ENCODE assay signal across 1 cellular context in the genomic region with DNA sequence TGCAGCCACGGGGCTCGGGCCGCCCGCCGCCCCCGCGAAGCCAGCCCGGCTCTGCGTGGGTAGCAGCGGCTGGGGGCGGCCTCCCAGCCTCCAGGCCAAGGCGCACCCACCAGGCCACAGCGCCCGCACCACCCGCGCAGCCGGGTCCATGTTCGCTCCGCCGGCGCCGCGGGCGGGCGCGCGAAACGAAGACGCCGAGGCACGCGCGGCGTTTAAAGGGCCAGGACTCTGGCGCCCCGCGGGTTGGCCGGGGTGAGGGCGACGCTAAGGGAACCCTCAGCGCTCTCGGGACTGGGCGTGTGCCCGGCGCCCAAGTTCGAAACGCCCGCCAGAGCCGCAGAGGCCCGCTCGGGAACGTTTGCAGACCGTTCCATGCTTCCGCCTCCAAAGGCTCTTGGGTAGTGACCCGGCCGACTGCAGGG.
TF ChIP-seq lines count a peak whose summit lies in the region.

A gene (minus strand): TSS at position 162 of the 422 bp plus-strand sequence. CDS start 12 bp downstream, at position 150.

TF ChIP-seq in GM23338, 12 proteins besides CTCF, POLR2A, EP300 and RAD21 (continued from another document):
- TF ChIP-seq, protein P1, sequence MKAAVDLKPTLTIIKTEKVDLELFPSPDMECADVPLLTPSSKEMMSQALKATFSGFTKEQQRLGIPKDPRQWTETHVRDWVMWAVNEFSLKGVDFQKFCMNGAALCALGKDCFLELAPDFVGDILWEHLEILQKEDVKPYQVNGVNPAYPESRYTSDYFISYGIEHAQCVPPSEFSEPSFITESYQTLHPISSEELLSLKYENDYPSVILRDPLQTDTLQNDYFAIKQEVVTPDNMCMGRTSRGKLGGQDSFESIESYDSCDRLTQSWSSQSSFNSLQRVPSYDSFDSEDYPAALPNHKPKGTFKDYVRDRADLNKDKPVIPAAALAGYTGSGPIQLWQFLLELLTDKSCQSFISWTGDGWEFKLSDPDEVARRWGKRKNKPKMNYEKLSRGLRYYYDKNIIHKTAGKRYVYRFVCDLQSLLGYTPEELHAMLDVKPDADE (IDR thresholded peaks at IDR 0.05): no peak
- TF ChIP-seq STAT1 (IDR thresholded peaks at IDR 0.05; ENCODE audit: unreplicated experiment) (no peak), ZNF114 (CRISPR knock-in tag; IDR thresholded peaks at IDR 0.05) (no peak)
TF ChIP-seq in GM23338: peak in this region for 0.
